Comparison of ENCODE assay signal across 16 cellular contexts in the genomic region with DNA sequence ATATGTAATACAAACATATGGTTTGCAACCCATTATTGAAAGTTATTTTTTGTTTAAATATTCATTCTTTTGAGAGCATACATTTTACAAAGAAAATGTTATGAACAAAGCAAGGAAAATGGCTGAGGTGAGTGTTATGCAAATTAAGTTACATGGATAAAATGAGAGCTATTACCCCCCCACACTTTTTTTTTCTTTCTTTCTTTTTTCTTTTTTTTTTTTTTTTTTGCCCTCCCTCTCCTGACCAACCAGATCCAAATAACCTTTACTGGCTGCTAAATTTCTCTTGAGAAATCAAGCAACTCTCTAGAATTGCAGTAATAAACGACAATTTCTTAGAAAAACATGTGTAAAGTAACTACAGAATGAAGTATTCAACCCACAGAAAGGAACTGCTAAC.
DNase-seq lines count a peak whose midpoint lies in the region; ATAC-seq and TF ChIP-seq lines count a peak whose summit lies in the region.
"Had no signal": no experiment of that assay in that cellular context is flagged by ENCODE, and none has a peak within 500 bp of the region (broad histone marks: within the 10 kb centered on the region; RNA-seq: fewer than 3 reads in every experiment).

No MANE protein-coding gene starts in this region.

- H3K27me3 ChIP-seq in SK-N-SH (ENCODE audit: insufficient read depth): no peaks in the 10 kb centered on the region
- H3K27me3 ChIP-seq in breast epithelium: no peaks in the 10 kb centered on the region
- no peaks in the 10 kb centered on the region for H3K27me3 ChIP-seq in osteoblast (ENCODE audit: insufficient read depth, low read length)
- H3K27me3 ChIP-seq in tibial artery: no peaks in the 10 kb centered on the region
- H3K27me3 ChIP-seq in CD8-positive, alpha-beta memory T cell (ENCODE audit: insufficient read depth, low read length, poor library complexity, severe bottlenecking): no peaks in the 10 kb centered on the region

- CTCF ChIA-PET in SK-N-SH (lab: Yijun Ruan, JAX): interaction anchor here (0.9 to 1.5 kb wide), 4 partner anchors 9 to 256 kb away, joined by 3 read pairs; no protein-coding TSS in a partner anchor
- CTCF ChIA-PET in CD8-positive, alpha-beta memory T cell (lab: Charles Lee): no interaction called here

- H3K4me3 ChIP-seq in SK-N-SH (ENCODE audit: low read depth in 2 of 2, low read length in 1 of 2): no peak overlapping the region
- no peak overlapping the region for H3K4me3 ChIP-seq in breast epithelium
- H3K4me3 ChIP-seq in osteoblast (ENCODE audit: insufficient read depth, low read length): no peak overlapping the region
- no peak overlapping the region for H3K4me3 ChIP-seq in tibial artery
- H3K4me3 ChIP-seq in CD8-positive, alpha-beta memory T cell (ENCODE audit: low read length): no peak overlapping the region
- H3K4me3 ChIP-seq: mucosa of descending colon had no signal

- no peak for TF ChIP-seq RAD21 in SK-N-SH (IDR thresholded peaks at IDR 0.05; ENCODE audit: low read length)

- H3K4me1 ChIP-seq in SK-N-SH (ENCODE audit: control insufficient read depth in 1 of 2, insufficient read depth in 2 of 2, low read depth in 1 of 2, low read length in 1 of 2): peaks cover 32 to 34% of the 10 kb centered on the region in 2 experiments; a peak in 3 of 4 replicates
- H3K4me1 ChIP-seq in breast epithelium: no peaks in the 10 kb centered on the region
- H3K4me1 ChIP-seq in osteoblast (ENCODE audit: insufficient read depth, low read length): peaks cover 32% of the 10 kb centered on the region
- H3K4me1 ChIP-seq in tibial artery: peaks cover 0 to 65% (median 32%) of the 10 kb centered on the region in 4 donors
- H3K4me1 ChIP-seq in CD8-positive, alpha-beta memory T cell (ENCODE audit: insufficient read depth, low read length): no peaks in the 10 kb centered on the region

- H4K20me1 ChIP-seq in SK-N-SH (ENCODE audit: insufficient read depth) (no peaks in the 10 kb centered on the region), osteoblast (ENCODE audit: insufficient read depth, low read length) (no peaks in the 10 kb centered on the region)

- H3K36me3 Mint-ChIP-seq in CD8-positive, alpha-beta memory T cell: no peaks in the 10 kb centered on the region

- H3K9ac ChIP-seq in SK-N-SH: no peak overlapping the region

- WGBS in SK-N-SH (ENCODE audit: low lambda C conversion rate): 47% methylated on average over 1 of the region's 1 CpG

- H3K27ac ChIP-seq in SK-N-SH (ENCODE audit: low read depth in 2 of 2, low read length in 1 of 2): peak overlapping the region; percentile 91 to 100
- peak overlapping the region; percentile 36 to 76 for H3K27ac ChIP-seq in breast epithelium
- peak overlapping the region; percentile 85 for H3K27ac ChIP-seq in osteoblast (ENCODE audit: low read depth, low read length)
- H3K27ac ChIP-seq in tibial artery: peak overlapping the region; percentile 72 to 74
- no peak overlapping the region for H3K27ac ChIP-seq in CD8-positive, alpha-beta memory T cell (ENCODE audit: low read depth, low read length)

- no peaks in the 10 kb centered on the region for H3K9me3 Mint-ChIP-seq in CD8-positive, alpha-beta memory T cell
- H3K9me3 Mint-ChIP-seq: activated T-helper 17 cell treated with anti-CD3 and anti-CD28 coated beads, Interleukin-2, amount 50 U/mL, for 72 hours had no signal

- H3K27ac Mint-ChIP-seq in CD8-positive, alpha-beta memory T cell: no peak overlapping the region
- H3K27ac Mint-ChIP-seq: activated CD8-positive, alpha-beta T cell treated with anti-CD3 and anti-CD28 coated beads, Interleukin-2, amount 10 ng/mL, durations not matched to agents 7 days and 5 days; activated T-helper 17 cell treated with anti-CD3 and anti-CD28 coated beads, Interleukin-2, amount 50 U/mL, for 72 hours had no signal

- TF ChIP-seq POLR2A in breast epithelium (IDR thresholded peaks at IDR 0.05): no peak

- no peak overlapping the region for H3K4me3 Mint-ChIP-seq in CD8-positive, alpha-beta memory T cell
- H3K4me3 Mint-ChIP-seq: activated CD8-positive, alpha-beta T cell treated with anti-CD3 and anti-CD28 coated beads, Interleukin-2, amount 10 ng/mL, durations not matched to agents 7 days and 5 days; activated T-helper 17 cell treated with anti-CD3 and anti-CD28 coated beads, Interleukin-2, amount 50 U/mL, for 72 hours had no signal

- no peaks in the 10 kb centered on the region for H3K9me3 ChIP-seq in SK-N-SH
- H3K9me3 ChIP-seq in breast epithelium: no peaks in the 10 kb centered on the region
- H3K9me3 ChIP-seq in osteoblast (ENCODE audit: low read depth, low read length): no peaks in the 10 kb centered on the region
- H3K9me3 ChIP-seq in tibial artery: no peaks in the 10 kb centered on the region
- no peaks in the 10 kb centered on the region for H3K9me3 ChIP-seq in CD8-positive, alpha-beta memory T cell (ENCODE audit: low read length)
- H3K9me3 ChIP-seq: mucosa of descending colon had no signal

- H2AFZ ChIP-seq in SK-N-SH (ENCODE audit: low read depth) (no peak overlapping the region), osteoblast (ENCODE audit: low read length) (no peak overlapping the region)

- H3K4me2 ChIP-seq in SK-N-SH (peak overlapping the region; percentile 76; the same call in 1 of the 2 replicates), osteoblast (ENCODE audit: insufficient read depth, low read length) (peak overlapping the region; percentile 82)

- no peaks in the 10 kb centered on the region for H3K4me1 Mint-ChIP-seq in CD8-positive, alpha-beta memory T cell
- H3K4me1 Mint-ChIP-seq: activated T-helper 17 cell treated with anti-CD3 and anti-CD28 coated beads, Interleukin-2, amount 50 U/mL, for 72 hours had no signal

- peaks cover 25% of the 10 kb centered on the region for H3F3A ChIP-seq in SK-N-SH (replicated peaks; ENCODE audit: insufficient read depth)

- H3K79me2 ChIP-seq in SK-N-SH (ENCODE audit: insufficient read depth): no peaks in the 10 kb centered on the region; the same call in 1 of the 2 replicates
- no peaks in the 10 kb centered on the region for H3K79me2 ChIP-seq in osteoblast (ENCODE audit: insufficient read depth, low read length)

- ATAC-seq in SK-N-SH treated with all-trans-retinoic acid at 6 μM for 48 hours: no peak
- ATAC-seq: activated CD8-positive, alpha-beta T cell treated with anti-CD3 and anti-CD28 coated beads, Interleukin-2, amount 10 ng/mL, durations not matched to agents 7 days and 5 days; activated T-helper 17 cell treated with anti-CD3 and anti-CD28 coated beads, Interleukin-2, amount 50 U/mL, for 72 hours had no signal

- no peak for TF ChIP-seq CTCF in SK-N-SH (IDR thresholded peaks at IDR 0.05)
- TF ChIP-seq CTCF in breast epithelium (IDR thresholded peaks at IDR 0.05): no peak
- TF ChIP-seq CTCF in osteoblast (IDR thresholded peaks at IDR 0.05; ENCODE audit: extremely low read depth, low read depth, low read length): no peak
- no peak for TF ChIP-seq CTCF in tibial artery (IDR thresholded peaks at IDR 0.05)

- peaks cover 24 to 30% of the 10 kb centered on the region in 2 experiments for H3K36me3 ChIP-seq in SK-N-SH (replicated peaks in 1 of 2; ENCODE audit: control insufficient read depth in 1 of 2, insufficient read depth in 2 of 2, low read length in 1 of 2)
- H3K36me3 ChIP-seq in breast epithelium: no peaks in the 10 kb centered on the region
- no peaks in the 10 kb centered on the region for H3K36me3 ChIP-seq in osteoblast (ENCODE audit: insufficient read depth, low read length)
- no peaks in the 10 kb centered on the region for H3K36me3 ChIP-seq in tibial artery
- no peaks in the 10 kb centered on the region for H3K36me3 ChIP-seq in CD8-positive, alpha-beta memory T cell (ENCODE audit: insufficient read depth, low read length)

- intact Hi-C loops in breast epithelium (cut with DNase I; ENCODE audit: low total_unique reads): no loop called here
- intact Hi-C loops in tibial artery (cut with DNase I; ENCODE audit: low total_unique reads): loop anchor here (10.0 kb wide), 2 partner anchors 217 to 653 kb away; a partner anchor contains a TSS

- no peak for TF ChIP-seq EP300 in SK-N-SH (IDR thresholded peaks at IDR 0.05; ENCODE audit: borderline replicate concordance in 1 of 2, low read depth in 1 of 2, low read length in 1 of 2)

- no peaks in the 10 kb centered on the region for H3K9me2 ChIP-seq in SK-N-SH

- no peaks in the 10 kb centered on the region for H3K27me3 Mint-ChIP-seq in CD8-positive, alpha-beta memory T cell
- H3K27me3 Mint-ChIP-seq: activated T-helper 17 cell treated with anti-CD3 and anti-CD28 coated beads, Interleukin-2, amount 50 U/mL, for 72 hours had no signal

- POLR2A ChIA-PET in SK-N-SH (lab: Yijun Ruan, JAX): interaction anchor here (0.6 kb wide), 1 partner anchor 216 kb away, joined by 3 read pairs; no protein-coding TSS in a partner anchor
- POLR2A ChIA-PET in CD8-positive, alpha-beta memory T cell (lab: Charles Lee): no interaction called here

- DNase-seq in SK-N-SH (no peak), breast epithelium (ENCODE audit: low spot score in 2 of 2) (no peak), osteoblast (ENCODE audit: insufficient read length, low spot score, missing footprints) (no peak), tibial artery (no peak), OCI-M2 (lab: John Stamatoyannopoulos, UW; ENCODE audit: unreplicated experiment) (no peak), activated gamma-delta T cell treated with Interleukin-2 at 50 U/mL for 16 hours (no peak)
- no peak for DNase-seq in CD8-positive, alpha-beta memory T cell
- DNase-seq: activated CD8-positive, alpha-beta T cell treated with anti-CD3 and anti-CD28 coated beads, Interleukin-2, amount 10 ng/mL, durations not matched to agents 7 days and 5 days; glutamatergic neuron; islet precursor cell; NCI-H187 treated with DMSO at 0.1 percent for 48 hours; NCI-H524; occipital lobe had no signal

TF ChIP-seq in SK-N-SH, 30 proteins besides CTCF, POLR2A, EP300 and RAD21:
- TF ChIP-seq YY1 (IDR thresholded peaks at IDR 0.05; ENCODE audit: low read depth) (no peak), MEF2A (IDR thresholded peaks at IDR 0.05; ENCODE audit: borderline replicate concordance, low read depth) (no peak), SIN3A (IDR thresholded peaks at IDR 0.05; ENCODE audit: borderline replicate concordance, low read depth, low read length) (no peak)

TF ChIP-seq in SK-N-SH treated with all-trans-retinoic acid at 6 μM for 48 hours, 23 proteins besides CTCF, POLR2A, EP300 and RAD21 (continues in another document):
- TF ChIP-seq, protein P1, sequence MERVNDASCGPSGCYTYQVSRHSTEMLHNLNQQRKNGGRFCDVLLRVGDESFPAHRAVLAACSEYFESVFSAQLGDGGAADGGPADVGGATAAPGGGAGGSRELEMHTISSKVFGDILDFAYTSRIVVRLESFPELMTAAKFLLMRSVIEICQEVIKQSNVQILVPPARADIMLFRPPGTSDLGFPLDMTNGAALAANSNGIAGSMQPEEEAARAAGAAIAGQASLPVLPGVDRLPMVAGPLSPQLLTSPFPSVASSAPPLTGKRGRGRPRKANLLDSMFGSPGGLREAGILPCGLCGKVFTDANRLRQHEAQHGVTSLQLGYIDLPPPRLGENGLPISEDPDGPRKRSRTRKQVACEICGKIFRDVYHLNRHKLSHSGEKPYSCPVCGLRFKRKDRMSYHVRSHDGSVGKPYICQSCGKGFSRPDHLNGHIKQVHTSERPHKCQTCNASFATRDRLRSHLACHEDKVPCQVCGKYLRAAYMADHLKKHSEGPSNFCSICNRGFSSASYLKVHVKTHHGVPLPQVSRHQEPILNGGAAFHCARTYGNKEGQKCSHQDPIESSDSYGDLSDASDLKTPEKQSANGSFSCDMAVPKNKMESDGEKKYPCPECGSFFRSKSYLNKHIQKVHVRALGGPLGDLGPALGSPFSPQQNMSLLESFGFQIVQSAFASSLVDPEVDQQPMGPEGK (CRISPR knock-in tag; IDR thresholded peaks at IDR 0.05; ENCODE audit: borderline replicate concordance): no peak
